ENCODE assay signal across 1 cellular context in the genomic region with DNA sequence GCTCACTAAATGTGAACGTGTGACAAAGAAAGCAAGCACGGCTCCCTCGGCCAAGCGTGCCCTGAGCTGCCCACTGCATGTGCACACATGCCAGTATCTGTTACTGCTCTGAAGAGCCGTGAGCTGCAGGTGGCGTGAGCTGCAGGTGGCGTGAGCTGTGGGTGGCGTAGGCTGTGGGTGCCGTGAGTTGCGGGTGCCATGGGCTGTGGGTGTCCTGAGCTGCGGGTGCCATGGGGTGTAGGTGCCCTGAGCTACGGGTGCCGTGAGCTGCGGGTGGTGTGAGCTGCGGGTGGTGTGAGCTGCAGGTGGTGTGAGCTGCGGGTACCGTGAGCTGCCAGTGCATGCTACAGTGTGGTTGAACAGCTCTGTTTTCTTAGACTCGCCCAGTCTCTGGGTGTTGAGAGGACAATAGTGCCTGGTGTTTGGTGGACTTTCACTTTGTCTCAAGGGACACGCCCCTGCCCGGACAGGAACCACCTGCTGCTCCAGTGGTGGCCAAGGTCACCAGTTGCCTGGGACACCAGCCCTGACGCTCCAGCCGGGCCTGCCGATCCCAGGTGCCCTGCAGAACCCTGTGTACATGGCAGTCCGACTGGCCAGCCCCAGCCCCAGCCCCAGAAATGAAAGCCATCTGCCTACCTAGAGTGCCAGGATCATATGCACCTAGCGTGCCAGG.
TF ChIP-seq lines count a peak whose summit lies in the region.

No MANE protein-coding gene starts in this region.

TF ChIP-seq in HepG2, 621 proteins besides CTCF, POLR2A, EP300 and RAD21 (continued from another document and continues in another):
- TF ChIP-seq, protein P1, sequence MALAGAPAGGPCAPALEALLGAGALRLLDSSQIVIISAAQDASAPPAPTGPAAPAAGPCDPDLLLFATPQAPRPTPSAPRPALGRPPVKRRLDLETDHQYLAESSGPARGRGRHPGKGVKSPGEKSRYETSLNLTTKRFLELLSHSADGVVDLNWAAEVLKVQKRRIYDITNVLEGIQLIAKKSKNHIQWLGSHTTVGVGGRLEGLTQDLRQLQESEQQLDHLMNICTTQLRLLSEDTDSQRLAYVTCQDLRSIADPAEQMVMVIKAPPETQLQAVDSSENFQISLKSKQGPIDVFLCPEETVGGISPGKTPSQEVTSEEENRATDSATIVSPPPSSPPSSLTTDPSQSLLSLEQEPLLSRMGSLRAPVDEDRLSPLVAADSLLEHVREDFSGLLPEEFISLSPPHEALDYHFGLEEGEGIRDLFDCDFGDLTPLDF (CRISPR knock-in tag; IDR thresholded peaks at IDR 0.05), result no peak
- TF ChIP-seq, protein P2, sequence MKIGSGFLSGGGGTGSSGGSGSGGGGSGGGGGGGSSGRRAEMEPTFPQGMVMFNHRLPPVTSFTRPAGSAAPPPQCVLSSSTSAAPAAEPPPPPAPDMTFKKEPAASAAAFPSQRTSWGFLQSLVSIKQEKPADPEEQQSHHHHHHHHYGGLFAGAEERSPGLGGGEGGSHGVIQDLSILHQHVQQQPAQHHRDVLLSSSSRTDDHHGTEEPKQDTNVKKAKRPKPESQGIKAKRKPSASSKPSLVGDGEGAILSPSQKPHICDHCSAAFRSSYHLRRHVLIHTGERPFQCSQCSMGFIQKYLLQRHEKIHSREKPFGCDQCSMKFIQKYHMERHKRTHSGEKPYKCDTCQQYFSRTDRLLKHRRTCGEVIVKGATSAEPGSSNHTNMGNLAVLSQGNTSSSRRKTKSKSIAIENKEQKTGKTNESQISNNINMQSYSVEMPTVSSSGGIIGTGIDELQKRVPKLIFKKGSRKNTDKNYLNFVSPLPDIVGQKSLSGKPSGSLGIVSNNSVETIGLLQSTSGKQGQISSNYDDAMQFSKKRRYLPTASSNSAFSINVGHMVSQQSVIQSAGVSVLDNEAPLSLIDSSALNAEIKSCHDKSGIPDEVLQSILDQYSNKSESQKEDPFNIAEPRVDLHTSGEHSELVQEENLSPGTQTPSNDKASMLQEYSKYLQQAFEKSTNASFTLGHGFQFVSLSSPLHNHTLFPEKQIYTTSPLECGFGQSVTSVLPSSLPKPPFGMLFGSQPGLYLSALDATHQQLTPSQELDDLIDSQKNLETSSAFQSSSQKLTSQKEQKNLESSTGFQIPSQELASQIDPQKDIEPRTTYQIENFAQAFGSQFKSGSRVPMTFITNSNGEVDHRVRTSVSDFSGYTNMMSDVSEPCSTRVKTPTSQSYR (CRISPR knock-in tag; IDR thresholded peaks at IDR 0.05; ENCODE audit: borderline replicate concordance), result no peak
- TF ChIP-seq JUNB (CRISPR knock-in tag; IDR thresholded peaks at IDR 0.05; ENCODE audit: borderline replicate concordance) (no peak), SMAD1 (CRISPR knock-in tag; IDR thresholded peaks at IDR 0.05; ENCODE audit: borderline replicate concordance, low read depth) (no peak), RFXANK (CRISPR knock-in tag; IDR thresholded peaks at IDR 0.05) (no peak), ZNF530 (CRISPR knock-in tag; IDR thresholded peaks at IDR 0.05; ENCODE audit: low read depth) (no peak), ZNF543 (CRISPR knock-in tag; IDR thresholded peaks at IDR 0.05) (no peak), HNRNPL (IDR thresholded peaks at IDR 0.05; ENCODE audit: low read depth, low read length) (peak; percentile 91; the same call in 1 of the 2 replicates), ZNF33B (CRISPR knock-in tag; IDR thresholded peaks at IDR 0.05) (0 out of 2 replicates have a peak, but pooled peaks have one; percentile 8), KLF13 (CRISPR knock-in tag; IDR thresholded peaks at IDR 0.05) (no peak), SATB2 (CRISPR knock-in tag; IDR thresholded peaks at IDR 0.05) (no peak), REPIN1 (CRISPR knock-in tag; IDR thresholded peaks at IDR 0.05; ENCODE audit: borderline replicate concordance, low read depth) (0 out of 2 replicates have a peak, but pooled peaks have one; percentile 31), FOXA1 (IDR thresholded peaks at IDR 0.05) (no peak), FOXA1 (CRISPR knock-in tag; IDR thresholded peaks at IDR 0.05) (peak; percentile 61; the same call in 1 of the 2 replicates), ZNF781 (CRISPR knock-in tag; IDR thresholded peaks at IDR 0.05; ENCODE audit: borderline replicate concordance, not compliant biosample characterization) (no peak), KDM2A (CRISPR knock-in tag; IDR thresholded peaks at IDR 0.05; ENCODE audit: borderline replicate concordance, low read depth) (peak; percentile 52), ATAD3A (CRISPR knock-in tag; IDR thresholded peaks at IDR 0.05) (no peak), ZNF256 (CRISPR knock-in tag; conservative IDR thresholded peaks at IDR 0.05) (no peak), TEAD3 (CRISPR knock-in tag; optimal IDR thresholded peaks at IDR 0.05; ENCODE audit: borderline replicate concordance) (no peak), ZNF629 (CRISPR knock-in tag; conservative IDR thresholded peaks at IDR 0.05) (no peak), ZNF792 (CRISPR knock-in tag; IDR thresholded peaks at IDR 0.05) (0 out of 2 replicates have a peak, but pooled peaks have one; percentile 65), ZNF569 (CRISPR knock-in tag; IDR thresholded peaks at IDR 0.05; ENCODE audit: borderline replicate concordance) (no peak), ZSCAN29 (CRISPR knock-in tag; conservative IDR thresholded peaks at IDR 0.05) (no peak), ELF3 (CRISPR knock-in tag; IDR thresholded peaks at IDR 0.05) (peak; percentile 35; the same call in 1 of the 2 replicates), RNF2 (conservative IDR thresholded peaks at IDR 0.05; ENCODE audit: low read depth) (no peak), REXO4 (CRISPR knock-in tag; IDR thresholded peaks at IDR 0.05; ENCODE audit: borderline replicate concordance) (no peak), ZNF841 (CRISPR knock-in tag; IDR thresholded peaks at IDR 0.05; ENCODE audit: borderline replicate concordance) (no peak), ZNF879 (CRISPR knock-in tag; IDR thresholded peaks at IDR 0.05) (no peak), SMAD3 (CRISPR knock-in tag; IDR thresholded peaks at IDR 0.05) (no peak), KDM4B (CRISPR knock-in tag; IDR thresholded peaks at IDR 0.05) (no peak), ATRX (CRISPR knock-in tag; IDR thresholded peaks at IDR 0.05; ENCODE audit: borderline replicate concordance) (no peak)
- TF ChIP-seq, protein P3, sequence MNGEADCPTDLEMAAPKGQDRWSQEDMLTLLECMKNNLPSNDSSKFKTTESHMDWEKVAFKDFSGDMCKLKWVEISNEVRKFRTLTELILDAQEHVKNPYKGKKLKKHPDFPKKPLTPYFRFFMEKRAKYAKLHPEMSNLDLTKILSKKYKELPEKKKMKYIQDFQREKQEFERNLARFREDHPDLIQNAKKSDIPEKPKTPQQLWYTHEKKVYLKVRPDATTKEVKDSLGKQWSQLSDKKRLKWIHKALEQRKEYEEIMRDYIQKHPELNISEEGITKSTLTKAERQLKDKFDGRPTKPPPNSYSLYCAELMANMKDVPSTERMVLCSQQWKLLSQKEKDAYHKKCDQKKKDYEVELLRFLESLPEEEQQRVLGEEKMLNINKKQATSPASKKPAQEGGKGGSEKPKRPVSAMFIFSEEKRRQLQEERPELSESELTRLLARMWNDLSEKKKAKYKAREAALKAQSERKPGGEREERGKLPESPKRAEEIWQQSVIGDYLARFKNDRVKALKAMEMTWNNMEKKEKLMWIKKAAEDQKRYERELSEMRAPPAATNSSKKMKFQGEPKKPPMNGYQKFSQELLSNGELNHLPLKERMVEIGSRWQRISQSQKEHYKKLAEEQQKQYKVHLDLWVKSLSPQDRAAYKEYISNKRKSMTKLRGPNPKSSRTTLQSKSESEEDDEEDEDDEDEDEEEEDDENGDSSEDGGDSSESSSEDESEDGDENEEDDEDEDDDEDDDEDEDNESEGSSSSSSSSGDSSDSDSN (CRISPR knock-in tag; IDR thresholded peaks at IDR 0.05), result no peak; the same call in 1 of the 2 replicates
- TF ChIP-seq, protein P4, sequence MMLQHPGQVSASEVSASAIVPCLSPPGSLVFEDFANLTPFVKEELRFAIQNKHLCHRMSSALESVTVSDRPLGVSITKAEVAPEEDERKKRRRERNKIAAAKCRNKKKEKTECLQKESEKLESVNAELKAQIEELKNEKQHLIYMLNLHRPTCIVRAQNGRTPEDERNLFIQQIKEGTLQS (CRISPR knock-in tag; IDR thresholded peaks at IDR 0.05), result no peak
- TF ChIP-seq, protein P5, sequence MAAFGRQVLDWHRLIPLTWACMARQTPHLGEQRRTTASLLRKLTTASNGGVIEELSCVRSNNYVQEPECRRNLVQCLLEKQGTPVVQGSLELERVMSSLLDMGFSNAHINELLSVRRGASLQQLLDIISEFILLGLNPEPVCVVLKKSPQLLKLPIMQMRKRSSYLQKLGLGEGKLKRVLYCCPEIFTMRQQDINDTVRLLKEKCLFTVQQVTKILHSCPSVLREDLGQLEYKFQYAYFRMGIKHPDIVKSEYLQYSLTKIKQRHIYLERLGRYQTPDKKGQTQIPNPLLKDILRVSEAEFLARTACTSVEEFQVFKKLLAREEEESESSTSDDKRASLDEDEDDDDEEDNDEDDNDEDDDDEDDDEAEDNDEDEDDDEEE (CRISPR knock-in tag; IDR thresholded peaks at IDR 0.05), result no peak
- TF ChIP-seq, protein P6, sequence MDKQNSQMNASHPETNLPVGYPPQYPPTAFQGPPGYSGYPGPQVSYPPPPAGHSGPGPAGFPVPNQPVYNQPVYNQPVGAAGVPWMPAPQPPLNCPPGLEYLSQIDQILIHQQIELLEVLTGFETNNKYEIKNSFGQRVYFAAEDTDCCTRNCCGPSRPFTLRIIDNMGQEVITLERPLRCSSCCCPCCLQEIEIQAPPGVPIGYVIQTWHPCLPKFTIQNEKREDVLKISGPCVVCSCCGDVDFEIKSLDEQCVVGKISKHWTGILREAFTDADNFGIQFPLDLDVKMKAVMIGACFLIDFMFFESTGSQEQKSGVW (CRISPR knock-in tag; IDR thresholded peaks at IDR 0.05; ENCODE audit: borderline replicate concordance), result no peak
- TF ChIP-seq, protein P7, sequence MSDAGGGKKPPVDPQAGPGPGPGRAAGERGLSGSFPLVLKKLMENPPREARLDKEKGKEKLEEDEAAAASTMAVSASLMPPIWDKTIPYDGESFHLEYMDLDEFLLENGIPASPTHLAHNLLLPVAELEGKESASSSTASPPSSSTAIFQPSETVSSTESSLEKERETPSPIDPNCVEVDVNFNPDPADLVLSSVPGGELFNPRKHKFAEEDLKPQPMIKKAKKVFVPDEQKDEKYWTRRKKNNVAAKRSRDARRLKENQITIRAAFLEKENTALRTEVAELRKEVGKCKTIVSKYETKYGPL (CRISPR knock-in tag; IDR thresholded peaks at IDR 0.05), result no peak
- TF ChIP-seq, protein P8, sequence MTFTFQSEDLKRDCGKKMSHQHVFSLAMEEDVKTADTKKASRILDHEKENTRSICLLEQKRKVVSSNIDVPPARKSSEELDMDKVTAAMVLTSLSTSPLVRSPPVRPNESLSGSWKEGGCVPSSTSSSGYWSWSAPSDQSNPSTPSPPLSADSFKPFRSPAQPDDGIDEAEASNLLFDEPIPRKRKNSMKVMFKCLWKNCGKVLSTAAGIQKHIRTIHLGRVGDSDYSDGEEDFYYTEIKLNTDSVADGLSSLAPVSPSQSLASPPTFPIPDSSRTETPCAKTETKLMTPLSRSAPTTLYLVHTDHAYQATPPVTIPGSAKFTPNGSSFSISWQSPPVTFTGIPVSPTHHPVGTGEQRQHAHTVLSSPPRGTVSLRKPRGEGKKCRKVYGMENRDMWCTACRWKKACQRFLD (CRISPR knock-in tag; IDR thresholded peaks at IDR 0.05; ENCODE audit: borderline replicate concordance), result no peak
- TF ChIP-seq, protein P9, sequence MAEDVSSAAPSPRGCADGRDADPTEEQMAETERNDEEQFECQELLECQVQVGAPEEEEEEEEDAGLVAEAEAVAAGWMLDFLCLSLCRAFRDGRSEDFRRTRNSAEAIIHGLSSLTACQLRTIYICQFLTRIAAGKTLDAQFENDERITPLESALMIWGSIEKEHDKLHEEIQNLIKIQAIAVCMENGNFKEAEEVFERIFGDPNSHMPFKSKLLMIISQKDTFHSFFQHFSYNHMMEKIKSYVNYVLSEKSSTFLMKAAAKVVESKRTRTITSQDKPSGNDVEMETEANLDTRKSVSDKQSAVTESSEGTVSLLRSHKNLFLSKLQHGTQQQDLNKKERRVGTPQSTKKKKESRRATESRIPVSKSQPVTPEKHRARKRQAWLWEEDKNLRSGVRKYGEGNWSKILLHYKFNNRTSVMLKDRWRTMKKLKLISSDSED (CRISPR knock-in tag; IDR thresholded peaks at IDR 0.05), result no peak
- TF ChIP-seq, protein P10, sequence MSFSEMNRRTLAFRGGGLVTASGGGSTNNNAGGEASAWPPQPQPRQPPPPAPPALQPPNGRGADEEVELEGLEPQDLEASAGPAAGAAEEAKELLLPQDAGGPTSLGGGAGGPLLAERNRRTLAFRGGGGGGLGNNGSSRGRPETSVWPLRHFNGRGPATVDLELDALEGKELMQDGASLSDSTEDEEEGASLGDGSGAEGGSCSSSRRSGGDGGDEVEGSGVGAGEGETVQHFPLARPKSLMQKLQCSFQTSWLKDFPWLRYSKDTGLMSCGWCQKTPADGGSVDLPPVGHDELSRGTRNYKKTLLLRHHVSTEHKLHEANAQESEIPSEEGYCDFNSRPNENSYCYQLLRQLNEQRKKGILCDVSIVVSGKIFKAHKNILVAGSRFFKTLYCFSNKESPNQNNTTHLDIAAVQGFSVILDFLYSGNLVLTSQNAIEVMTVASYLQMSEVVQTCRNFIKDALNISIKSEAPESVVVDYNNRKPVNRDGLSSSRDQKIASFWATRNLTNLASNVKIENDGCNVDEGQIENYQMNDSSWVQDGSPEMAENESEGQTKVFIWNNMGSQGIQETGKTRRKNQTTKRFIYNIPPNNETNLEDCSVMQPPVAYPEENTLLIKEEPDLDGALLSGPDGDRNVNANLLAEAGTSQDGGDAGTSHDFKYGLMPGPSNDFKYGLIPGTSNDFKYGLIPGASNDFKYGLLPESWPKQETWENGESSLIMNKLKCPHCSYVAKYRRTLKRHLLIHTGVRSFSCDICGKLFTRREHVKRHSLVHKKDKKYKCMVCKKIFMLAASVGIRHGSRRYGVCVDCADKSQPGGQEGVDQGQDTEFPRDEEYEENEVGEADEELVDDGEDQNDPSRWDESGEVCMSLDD (CRISPR knock-in tag; IDR thresholded peaks at IDR 0.05; ENCODE audit: borderline replicate concordance), result no peak
- TF ChIP-seq, protein P11, sequence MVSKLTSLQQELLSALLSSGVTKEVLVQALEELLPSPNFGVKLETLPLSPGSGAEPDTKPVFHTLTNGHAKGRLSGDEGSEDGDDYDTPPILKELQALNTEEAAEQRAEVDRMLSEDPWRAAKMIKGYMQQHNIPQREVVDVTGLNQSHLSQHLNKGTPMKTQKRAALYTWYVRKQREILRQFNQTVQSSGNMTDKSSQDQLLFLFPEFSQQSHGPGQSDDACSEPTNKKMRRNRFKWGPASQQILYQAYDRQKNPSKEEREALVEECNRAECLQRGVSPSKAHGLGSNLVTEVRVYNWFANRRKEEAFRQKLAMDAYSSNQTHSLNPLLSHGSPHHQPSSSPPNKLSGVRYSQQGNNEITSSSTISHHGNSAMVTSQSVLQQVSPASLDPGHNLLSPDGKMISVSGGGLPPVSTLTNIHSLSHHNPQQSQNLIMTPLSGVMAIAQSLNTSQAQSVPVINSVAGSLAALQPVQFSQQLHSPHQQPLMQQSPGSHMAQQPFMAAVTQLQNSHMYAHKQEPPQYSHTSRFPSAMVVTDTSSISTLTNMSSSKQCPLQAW (CRISPR knock-in tag; IDR thresholded peaks at IDR 0.05), result 0 out of 2 replicates have a peak, but pooled peaks have one; percentile 17
- TF ChIP-seq, protein P12, sequence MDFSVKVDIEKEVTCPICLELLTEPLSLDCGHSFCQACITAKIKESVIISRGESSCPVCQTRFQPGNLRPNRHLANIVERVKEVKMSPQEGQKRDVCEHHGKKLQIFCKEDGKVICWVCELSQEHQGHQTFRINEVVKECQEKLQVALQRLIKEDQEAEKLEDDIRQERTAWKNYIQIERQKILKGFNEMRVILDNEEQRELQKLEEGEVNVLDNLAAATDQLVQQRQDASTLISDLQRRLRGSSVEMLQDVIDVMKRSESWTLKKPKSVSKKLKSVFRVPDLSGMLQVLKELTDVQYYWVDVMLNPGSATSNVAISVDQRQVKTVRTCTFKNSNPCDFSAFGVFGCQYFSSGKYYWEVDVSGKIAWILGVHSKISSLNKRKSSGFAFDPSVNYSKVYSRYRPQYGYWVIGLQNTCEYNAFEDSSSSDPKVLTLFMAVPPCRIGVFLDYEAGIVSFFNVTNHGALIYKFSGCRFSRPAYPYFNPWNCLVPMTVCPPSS (IDR thresholded peaks at IDR 0.05), result no peak
